Comparison of ENCODE assay signal across 20 cellular contexts in genomic region chr4:153502584-153502983, GRCh38. TPM values are rescaled to one million over a fixed set of nuclear protein-coding genes. Genes with fewer than 3 reads are reported as not detected.
DNase-seq lines count a peak whose midpoint lies in the region; ATAC-seq and TF ChIP-seq lines count a peak whose summit lies in the region.
"Had no signal": no experiment of that assay in that cellular context is flagged by ENCODE, and none has a peak within 500 bp of the region (broad histone marks: within the 10 kb centered on the region; RNA-seq: fewer than 3 reads in every experiment).

No MANE protein-coding gene starts in this region.

- ATAC-seq in central memory CD8-positive, alpha-beta T cell (replicated peaks; ENCODE audit: extremely low read depth, poor library complexity, severe bottlenecking), result no peak
- ATAC-seq in HG03571 (IDR thresholded peaks at IDR 0.05; ENCODE audit: unreplicated experiment), result no peak
- ATAC-seq: PC-3 had no signal

- no peak overlapping the region for H3K27ac Mint-ChIP-seq in activated CD4-positive, alpha-beta T cell treated with anti-CD3 and anti-CD28 coated beads, Interleukin-2, amount 10 ng/mL, durations not matched to agents 24 days and 14 days
- no peak overlapping the region for H3K27ac Mint-ChIP-seq in activated CD4-positive, alpha-beta T cell treated with anti-CD3 and anti-CD28 coated beads, Interleukin-2, amount 10 ng/mL, durations not matched to agents 7 days and 5 days
- H3K27ac Mint-ChIP-seq in HFFc6, result peak overlapping the region; percentile 70
- H3K27ac Mint-ChIP-seq in central memory CD8-positive, alpha-beta T cell (ENCODE audit: low read depth), result peak overlapping the region; percentile 70

- no peak for TF ChIP-seq CTCF in HFFc6 (IDR thresholded peaks at IDR 0.05)

- intact Hi-C loops in activated CD4-positive, alpha-beta T cell treated with anti-CD3 and anti-CD28 coated beads, Interleukin-2, amount 10 ng/mL, durations not matched to agents 24 days and 14 days (cut with micrococcal nuclease), result no loop called here

- peaks cover 4% of the 10 kb centered on the region for H3K9me3 Mint-ChIP-seq in activated CD4-positive, alpha-beta T cell treated with anti-CD3 and anti-CD28 coated beads, Interleukin-2, amount 10 ng/mL, durations not matched to agents 24 days and 14 days
- H3K9me3 Mint-ChIP-seq in activated CD4-positive, alpha-beta T cell treated with anti-CD3 and anti-CD28 coated beads, Interleukin-2, amount 10 ng/mL, durations not matched to agents 7 days and 5 days, result peaks cover 4% of the 10 kb centered on the region
- H3K9me3 Mint-ChIP-seq in HFFc6, result no peaks in the 10 kb centered on the region
- no peaks in the 10 kb centered on the region for H3K9me3 Mint-ChIP-seq in central memory CD8-positive, alpha-beta T cell
- H3K9me3 Mint-ChIP-seq: nephron had no signal

- H3K4me1 Mint-ChIP-seq in activated CD4-positive, alpha-beta T cell treated with anti-CD3 and anti-CD28 coated beads, Interleukin-2, amount 10 ng/mL, durations not matched to agents 24 days and 14 days, result peaks cover 56% of the 10 kb centered on the region
- H3K4me1 Mint-ChIP-seq in activated CD4-positive, alpha-beta T cell treated with anti-CD3 and anti-CD28 coated beads, Interleukin-2, amount 10 ng/mL, durations not matched to agents 7 days and 5 days, result peaks cover 72% of the 10 kb centered on the region
- H3K4me1 Mint-ChIP-seq in HFFc6 (ENCODE audit: low read depth), result peaks cover 60% of the 10 kb centered on the region
- peaks cover 70% of the 10 kb centered on the region for H3K4me1 Mint-ChIP-seq in central memory CD8-positive, alpha-beta T cell

- H3K9ac ChIP-seq in skeletal muscle tissue (ENCODE audit: low read depth in 1 of 3, low read length in 3 of 3), result no peak overlapping the region

- CTCF ChIA-PET in activated CD4-positive, alpha-beta T cell treated with anti-CD3 and anti-CD28 coated beads, Interleukin-2, amount 10 ng/mL, durations not matched to agents 7 days and 5 days (lab: Charles Lee), result interaction anchor here (1.3 to 1.7 kb wide), 3 partner anchors 10 to 105 kb away, joined by 3 to 6 read pairs (median 5); no protein-coding TSS in a partner anchor

- no peaks in the 10 kb centered on the region for H3K9me3 ChIP-seq in skeletal muscle tissue (ENCODE audit: control insufficient read depth in 3 of 3, low read length in 3 of 3)
- H3K9me3 ChIP-seq: MG63, suprapubic skin had no signal

- peaks cover 29 to 32% (median 31%) of the 10 kb centered on the region in 3 donors for H3K4me1 ChIP-seq in skeletal muscle tissue (ENCODE audit: control insufficient read depth in 3 of 3, insufficient read depth in 3 of 3, low read length in 3 of 3)

- H3K27me3 ChIP-seq in skeletal muscle tissue (ENCODE audit: control insufficient read depth in 3 of 3, insufficient read depth in 3 of 3, low read length in 3 of 3), result no peaks in the 10 kb centered on the region
- H3K27me3 ChIP-seq: MG63, suprapubic skin had no signal

- H3K4me3 Mint-ChIP-seq in activated CD4-positive, alpha-beta T cell treated with anti-CD3 and anti-CD28 coated beads, Interleukin-2, amount 10 ng/mL, durations not matched to agents 24 days and 14 days, result peak overlapping the region; percentile 7
- no peak overlapping the region for H3K4me3 Mint-ChIP-seq in activated CD4-positive, alpha-beta T cell treated with anti-CD3 and anti-CD28 coated beads, Interleukin-2, amount 10 ng/mL, durations not matched to agents 7 days and 5 days
- peak overlapping the region; percentile 18 for H3K4me3 Mint-ChIP-seq in HFFc6
- no peak overlapping the region for H3K4me3 Mint-ChIP-seq in central memory CD8-positive, alpha-beta T cell
- H3K4me3 Mint-ChIP-seq: nephron had no signal

- POLR2A ChIA-PET in activated CD4-positive, alpha-beta T cell treated with anti-CD3 and anti-CD28 coated beads, Interleukin-2, amount 10 ng/mL, durations not matched to agents 7 days and 5 days (lab: Charles Lee), result no interaction called here

- peak overlapping the region; percentile 9 for H3K27ac ChIP-seq in skeletal muscle tissue (ENCODE audit: low read depth, low read length)
- H3K27ac ChIP-seq: C4-2B, SK-N-MC, suprapubic skin had no signal

- H3K36me3 ChIP-seq in skeletal muscle tissue (ENCODE audit: control insufficient read depth in 3 of 3, insufficient read depth in 3 of 3, low read length in 3 of 3), result no peaks in the 10 kb centered on the region
- H3K36me3 ChIP-seq: MG63, suprapubic skin had no signal

- no peak overlapping the region for H3K4me3 ChIP-seq in skeletal muscle tissue (ENCODE audit: low read length in 3 of 3)
- H3K4me3 ChIP-seq: MG63, SK-N-MC, suprapubic skin had no signal

- H3K27me3 Mint-ChIP-seq in activated CD4-positive, alpha-beta T cell treated with anti-CD3 and anti-CD28 coated beads, Interleukin-2, amount 10 ng/mL, durations not matched to agents 24 days and 14 days, result no peaks in the 10 kb centered on the region
- no peaks in the 10 kb centered on the region for H3K27me3 Mint-ChIP-seq in activated CD4-positive, alpha-beta T cell treated with anti-CD3 and anti-CD28 coated beads, Interleukin-2, amount 10 ng/mL, durations not matched to agents 7 days and 5 days
- H3K27me3 Mint-ChIP-seq in HFFc6 (ENCODE audit: insufficient read depth), result no peaks in the 10 kb centered on the region
- no peaks in the 10 kb centered on the region for H3K27me3 Mint-ChIP-seq in central memory CD8-positive, alpha-beta T cell

- DNase-seq in activated CD4-positive, alpha-beta T cell treated with anti-CD3 and anti-CD28 coated beads, Interleukin-2, amount 10 ng/mL, durations not matched to agents 24 days and 14 days, result no peak
- no peak for DNase-seq in activated CD4-positive, alpha-beta T cell treated with anti-CD3 and anti-CD28 coated beads, Interleukin-2, amount 10 ng/mL, durations not matched to agents 7 days and 5 days
- DNase-seq in HFFc6 (peak; percentile 32), C1 segment of cervical spinal cord (lab: John Stamatoyannopoulos, UW) (no peak)
- DNase-seq in central memory CD8-positive, alpha-beta T cell (ENCODE audit: low spot score in 2 of 2), result no peak
- DNase-seq in stimulated activated CD4-positive, alpha-beta T cell treated with anti-CD3 and anti-CD28 coated beads, Interleukin-2, amount 100 ng/mL, for 48 hours, result no peak
- DNase-seq: activated CD4-positive, alpha-beta T cell treated with anti-CD3 and anti-CD28 coated beads for 48 hours; DMS79; effector CD8-positive, alpha-beta T cell; MG63; NCI-H1694; NCI-H226; PC-3; stimulated activated CD4-positive, alpha-beta T cell treated with anti-CD3 and anti-CD28 coated beads, Interleukin-1b, Interleukin-23, amount 100 ng/mL, for 48 hours had no signal

- peaks cover 43% of the 10 kb centered on the region for H3K36me3 Mint-ChIP-seq in activated CD4-positive, alpha-beta T cell treated with anti-CD3 and anti-CD28 coated beads, Interleukin-2, amount 10 ng/mL, durations not matched to agents 24 days and 14 days (ENCODE audit: low read depth)
- peaks cover 60% of the 10 kb centered on the region for H3K36me3 Mint-ChIP-seq in activated CD4-positive, alpha-beta T cell treated with anti-CD3 and anti-CD28 coated beads, Interleukin-2, amount 10 ng/mL, durations not matched to agents 7 days and 5 days (ENCODE audit: low read depth)
- H3K36me3 Mint-ChIP-seq in HFFc6 (ENCODE audit: low read depth), result peaks cover 4% of the 10 kb centered on the region
- H3K36me3 Mint-ChIP-seq in central memory CD8-positive, alpha-beta T cell (ENCODE audit: insufficient read depth), result peaks cover 15% of the 10 kb centered on the region

RNA-seq across cellular contexts. Expression of gene TMEM131L, which starts 36.4 kb away (rescaled TPM):
- 40.3 and 40.6 TPM in 2 replicates for total RNA-seq in activated CD4-positive, alpha-beta T cell treated with anti-CD3 and anti-CD28 coated beads, Interleukin-2, amount 10 ng/mL, durations not matched to agents 24 days and 14 days
- 10 to 100 TPM; 49.3 to 56.0 TPM for total RNA-seq in activated CD4-positive, alpha-beta T cell treated with anti-CD3 and anti-CD28 coated beads, Interleukin-2, amount 10 ng/mL, durations not matched to agents 7 days and 5 days
- 1 to 10 TPM; 7.7 to 8.9 (median 8.0) TPM for total RNA-seq in HFFc6 (2021; fragmentation: NEBNext Ultra II Directional; extraction: Animal tissue kit (Norgen Biotek cat#: 25700))
- 69.4 TPM for total RNA-seq in skeletal muscle tissue

Comparison
In these comparisons a context has a peak if more than half of its experiments do, and no peak if none do; other contexts are left out.
1. H3K4me3 Mint-ChIP-seq: peak in activated CD4-positive, alpha-beta T cell treated with anti-CD3 and anti-CD28 coated beads, Interleukin-2, amount 10 ng/mL, durations not matched to agents 24 days and 14 days (single experiment) and HFFc6 (single experiment); none in activated CD4-positive, alpha-beta T cell treated with anti-CD3 and anti-CD28 coated beads, Interleukin-2, amount 10 ng/mL, durations not matched to agents 7 days and 5 days (single experiment) and central memory CD8-positive, alpha-beta T cell (single experiment).
2. H3K27ac Mint-ChIP-seq: peak in HFFc6 (single experiment) and central memory CD8-positive, alpha-beta T cell (single experiment); none in activated CD4-positive, alpha-beta T cell treated with anti-CD3 and anti-CD28 coated beads, Interleukin-2, amount 10 ng/mL, durations not matched to agents 24 days and 14 days (single experiment) and activated CD4-positive, alpha-beta T cell treated with anti-CD3 and anti-CD28 coated beads, Interleukin-2, amount 10 ng/mL, durations not matched to agents 7 days and 5 days (single experiment).